Comparison of ENCODE assay signal across 8 cellular contexts in the genomic region with DNA sequence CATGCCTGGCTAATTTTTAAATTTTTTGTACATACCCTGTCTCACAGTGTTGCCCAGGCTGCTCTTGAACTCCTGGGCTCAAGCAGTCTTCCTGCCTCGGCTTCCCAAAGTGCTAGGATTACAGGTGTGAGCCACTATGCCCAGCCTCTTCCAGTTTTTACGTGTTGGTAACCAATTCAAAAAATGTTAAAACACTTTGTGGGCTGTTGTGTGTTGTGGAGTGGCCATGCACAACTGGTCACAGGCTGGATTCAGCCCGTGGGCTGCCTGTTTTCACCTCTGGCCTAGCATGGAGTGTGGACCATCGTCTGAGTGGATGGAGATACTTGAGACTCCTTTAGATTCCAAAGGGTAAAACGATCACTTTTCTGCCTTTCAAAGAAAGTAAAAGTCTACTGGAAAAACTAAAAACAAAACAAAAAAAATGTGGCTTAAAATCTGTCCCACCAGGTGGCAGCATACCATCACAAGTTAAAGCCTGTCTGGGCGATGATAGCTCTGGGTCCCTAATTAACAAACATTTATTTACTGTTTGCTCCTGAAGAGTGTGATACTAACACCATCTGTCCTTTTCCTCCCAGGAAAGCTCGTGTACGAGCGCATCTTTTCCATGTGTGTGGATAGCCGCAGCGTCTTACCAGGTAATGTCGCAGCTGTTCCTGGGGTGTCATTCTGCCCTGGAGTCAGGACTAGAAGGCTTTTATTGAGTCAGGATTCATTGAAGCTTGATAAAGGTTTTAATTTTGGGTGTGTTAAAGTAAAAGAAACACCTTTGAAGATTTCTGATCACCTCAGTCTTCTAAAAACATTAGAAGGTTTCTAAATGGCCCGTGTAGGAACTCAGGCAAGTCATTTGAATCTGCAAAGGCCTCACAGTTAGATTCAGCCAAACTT. TPM values are rescaled to one million over a fixed set of nuclear protein-coding genes. Genes with fewer than 3 reads are reported as not detected.
DNase-seq lines count a peak whose midpoint lies in the region; ATAC-seq and TF ChIP-seq lines count a peak whose summit lies in the region.

No MANE protein-coding gene starts in this region.

- H3K27ac ChIP-seq in adrenal gland = no peak overlapping the region

- intact Hi-C loops in adrenal gland (cut with DNase I) = loop anchor here (5.0 kb wide), 1 partner anchor 286 kb away; no protein-coding TSS in a partner anchor

- no peaks in the 10 kb centered on the region for H3K9me3 ChIP-seq in adrenal gland (replicated peaks in 1 of 3)

- no peaks in the 10 kb centered on the region for H3K27me3 ChIP-seq in adrenal gland

- DNase-seq in AML-193 (lab: John Stamatoyannopoulos, UW) (peak; percentile 6 to 30), GM12865 (ENCODE audit: low read depth) (peak; percentile 45), NCI-H2227 treated with DMSO at 0.1 percent for 48 hours (lab: John Stamatoyannopoulos, UW) (peak; percentile 28), adrenal gland (peak in 3 of 7 donors; percentile 25 to 37 (median 33)), hippocampal formation (lab: John Stamatoyannopoulos, UW) (peak; percentile 48 to 86)
- peak; percentile 26 for DNase-seq in stimulated activated CD8-positive, alpha-beta memory T cell treated with anti-CD3 and anti-CD28 coated beads, Interleukin-4, amount 100 ng/mL, for 48 hours
- DNase-seq in effector CD8-positive, alpha-beta T cell (lab: John Stamatoyannopoulos, UW) = no peak

- H3K36me3 ChIP-seq in adrenal gland (replicated peaks in 1 of 2) = peaks cover 0 to 10% of the 10 kb centered on the region in 2 donors

- ATAC-seq in GM18498 (IDR thresholded peaks at IDR 0.05; ENCODE audit: unreplicated experiment) = no peak

- no peak for TF ChIP-seq POLR2A in adrenal gland (IDR thresholded peaks at IDR 0.05)

- WGBS in adrenal gland, 4 donors = 63 to 66% (median 65%) methylated on average over 13 of the region's 13 CpGs

- H3K4me3 ChIP-seq in GM12865 (ENCODE audit: low read depth, low read length) (no peak overlapping the region), adrenal gland (no peak overlapping the region)

- H3K4me1 ChIP-seq in adrenal gland (replicated peaks in 1 of 2) = no peaks in the 10 kb centered on the region

- TF ChIP-seq CTCF in GM12865 (IDR thresholded peaks at IDR 0.05; ENCODE audit: insufficient read depth, low read depth, low read length, missing control alignments) = peak; percentile 33
- TF ChIP-seq CTCF in adrenal gland (IDR thresholded peaks at IDR 0.05) = peak; percentile 52 to 75 (median 60)

RNA-seq across cellular contexts. Expression of gene VPS35L, which starts 45.8 kb away (rescaled TPM):
- 10 to 100 TPM; 59.0 to 96.7 (median 69.5) TPM for total RNA-seq in adrenal gland
- polyA plus RNA-seq in adrenal gland = 10 to 100 TPM; 50.8 to 72.4 (median 68.3) TPM
